29 cellular contexts compared by ENCODE assay signal in the genomic region with DNA sequence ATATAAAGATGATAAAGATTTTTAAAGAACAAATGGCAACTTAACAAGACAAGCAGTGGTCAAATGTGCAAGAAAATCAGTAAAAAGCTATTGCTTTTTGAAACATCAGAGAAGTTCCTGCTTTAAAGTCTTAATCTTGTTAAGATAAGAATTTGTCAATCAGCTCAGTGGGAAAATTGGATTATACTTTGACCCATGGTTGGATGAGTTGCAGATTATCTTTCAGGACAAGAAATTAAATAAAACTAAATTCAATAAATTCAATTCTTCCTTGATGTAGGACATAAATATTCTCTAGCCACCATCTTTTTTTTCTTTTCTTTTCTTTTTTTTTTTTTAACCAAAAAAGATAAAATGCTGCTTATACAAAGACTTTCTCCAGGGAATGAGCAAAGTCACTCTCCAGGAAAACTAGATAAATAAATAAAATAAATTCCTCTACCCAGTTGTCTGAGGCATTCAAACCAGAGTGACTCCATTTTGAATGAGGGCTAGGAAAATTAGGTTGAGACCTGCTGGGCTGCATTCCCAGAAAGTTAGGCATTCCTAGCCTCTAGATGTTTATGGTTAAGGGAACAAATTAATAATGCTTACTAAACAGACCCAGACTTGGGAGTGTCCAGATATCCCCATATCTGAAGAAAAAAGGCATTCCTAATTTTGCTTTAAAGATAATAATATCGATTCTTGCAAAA.
"Had no signal": no experiment of that assay in that cellular context is flagged by ENCODE, and none has a peak within 500 bp of the region (broad histone marks: within the 10 kb centered on the region; RNA-seq: fewer than 3 reads in every experiment).

No MANE protein-coding gene starts in this region.

- H3K27ac ChIP-seq: ascending aorta, breast epithelium, coronary artery, esophagus muscularis mucosa, foreskin keratinocyte, gastrocnemius medialis, heart left ventricle, VCaP had no signal

- H3K4me1 ChIP-seq: ascending aorta, breast epithelium, esophagus muscularis mucosa, foreskin keratinocyte, gastrocnemius medialis, heart left ventricle had no signal

- H3K27me3 ChIP-seq: ascending aorta, breast epithelium, esophagus muscularis mucosa, gastrocnemius medialis, heart left ventricle had no signal

- H3K4me3 ChIP-seq: ascending aorta, breast epithelium, coronary artery, esophagus muscularis mucosa, gastrocnemius medialis, heart left ventricle had no signal

- ATAC-seq: activated naive CD4-positive, alpha-beta T cell treated with anti-CD3 and anti-CD28 coated beads, Interleukin-2, amount 50 U/mL, for 72 hours; activated T-cell treated with anti-CD3 and anti-CD28 coated beads, Interleukin-2, amount 50 U/mL, for 72 hours; effector memory CD8-positive, alpha-beta T cell; foreskin keratinocyte; gastrocnemius medialis; heart left ventricle; WTC11 had no signal

- H3K9me3 ChIP-seq: ascending aorta, breast epithelium, esophagus muscularis mucosa, gastrocnemius medialis, heart left ventricle had no signal

- H3K36me3 ChIP-seq: ascending aorta, breast epithelium, esophagus muscularis mucosa, gastrocnemius medialis, heart left ventricle had no signal

- DNase-seq: activated CD4-positive, alpha-beta memory T cell treated with anti-CD3 and anti-CD28 coated beads, Interleukin-2, amount 10 ng/mL, durations not matched to agents 7 days and 5 days; activated CD4-positive, alpha-beta T cell treated with anti-CD3 and anti-CD28 coated beads for 1 hour; activated CD4-positive, alpha-beta T cell treated with anti-CD3 and anti-CD28 coated beads for 4 hours; activated CD4-positive, alpha-beta T cell treated with anti-CD3 and anti-CD28 coated beads, Interleukin-2, amount 10 ng/mL, durations not matched to agents 7 days and 5 days; activated CD4-positive, alpha-beta T cell treated with anti-CD3 and anti-CD28 coated beads, Interleukin-2, amount 50 U/mL, for 4 hours; activated CD8-positive, alpha-beta memory T cell treated with anti-CD3 and anti-CD28 coated beads, Interleukin-2, amount 50 U/mL, for 48 hours; activated gamma-delta T cell; activated naive CD4-positive, alpha-beta T cell; activated naive CD4-positive, alpha-beta T cell treated with anti-CD3 and anti-CD28 coated beads, Interleukin-2, amount 10 ng/mL, durations not matched to agents 7 days and 5 days; activated naive CD8-positive, alpha-beta T cell treated with anti-CD3 and anti-CD28 coated beads, Interleukin-2, amount 10 ng/mL, durations not matched to agents 7 days and 5 days; activated T-cell treated with anti-CD3 and anti-CD28 coated beads for 4 hours; activated T-cell treated with anti-CD3 and anti-CD28 coated beads, Interleukin-2, amount 50 U/mL, for 24 hours; activated T-cell treated with anti-CD3 and anti-CD28 coated beads, Interleukin-2, amount 50 U/mL, for 72 hours; dermis blood vessel endothelial cell; effector CD4-positive, alpha-beta T cell; effector memory CD8-positive, alpha-beta T cell; erythroblast; foreskin keratinocyte; gastrocnemius medialis; glutamatergic neuron; heart left ventricle; T-helper 2 cell had no signal
